Comparison of ENCODE assay signal across 8 cellular contexts in genomic region chr15:78263907-78264303, GRCh38. TPM values are rescaled to one million over a fixed set of nuclear protein-coding genes. Genes with fewer than 3 reads are reported as not detected.
DNase-seq lines count a peak whose midpoint lies in the region; ATAC-seq, FAIRE-seq and TF ChIP-seq lines count a peak whose summit lies in the region.

No MANE protein-coding gene starts in this region.

- POLR2A ChIA-PET in endothelial cell of umbilical vein (lab: Charles Lee), result interaction anchor here (0.6 kb wide), 1 partner anchor 148 kb away, joined by 3 read pairs; no protein-coding TSS in a partner anchor

- H3K9me3 ChIP-seq in CD4-positive, CD25-positive, alpha-beta regulatory T cell (ENCODE audit: control insufficient read depth in 2 of 2, low read length in 2 of 2), result no peaks in the 10 kb centered on the region
- no peaks in the 10 kb centered on the region for H3K9me3 ChIP-seq in RWPE2 (ENCODE audit: severe bottlenecking)
- no peaks in the 10 kb centered on the region for H3K9me3 ChIP-seq in endothelial cell of umbilical vein (replicated peaks; ENCODE audit: control insufficient read depth, insufficient read depth, low read length)
- H3K9me3 ChIP-seq in osteoblast (ENCODE audit: low read depth, low read length), result no peaks in the 10 kb centered on the region

- peak overlapping the region; percentile 70 for H3K27ac ChIP-seq in CD4-positive, CD25-positive, alpha-beta regulatory T cell (ENCODE audit: insufficient read depth, low read length, poor library complexity, severe bottlenecking)
- H3K27ac ChIP-seq in RWPE2 (ENCODE audit: poor library complexity, severe bottlenecking) (no peak overlapping the region), endothelial cell of umbilical vein (ENCODE audit: insufficient read depth, low read depth, low read length) (peak overlapping the region; percentile 41), osteoblast (ENCODE audit: low read depth, low read length) (no peak overlapping the region)

- FAIRE-seq in endothelial cell of umbilical vein (lab: Jason Lieb, UNC), result no peak

- H3K4me2 ChIP-seq in endothelial cell of umbilical vein (ENCODE audit: insufficient read depth, low read length) (no peak overlapping the region), osteoblast (ENCODE audit: insufficient read depth, low read length) (peak overlapping the region; percentile 67)

- CTCF ChIA-PET in endothelial cell of umbilical vein (lab: Charles Lee), result interaction anchor here (2.8 kb wide), 1 partner anchor 36 kb away, joined by 11 read pairs; the partner anchor contains the start of gene SKIC8

- no peak for DNase-seq in CD4-positive, CD25-positive, alpha-beta regulatory T cell
- DNase-seq in RWPE2 (ENCODE audit: low spot score) (no peak), endothelial cell of umbilical vein (ENCODE audit: low read depth, low spot score) (no peak), osteoblast (ENCODE audit: insufficient read length, low spot score, missing footprints) (no peak), AML-193 (lab: John Stamatoyannopoulos, UW) (no peak), NCI-H1417 (lab: John Stamatoyannopoulos, UW) (no peak), type B pancreatic cell (ENCODE audit: extremely low spot score, unreplicated experiment) (no peak)

- peaks cover 15 to 43% (median 35%) of the 10 kb centered on the region in 4 donors for H3K4me1 Mint-ChIP-seq in CD4-positive, CD25-positive, alpha-beta regulatory T cell
- H3K4me1 Mint-ChIP-seq in type B pancreatic cell (ENCODE audit: unreplicated experiment), result peaks cover 10% of the 10 kb centered on the region

- H3K27me3 Mint-ChIP-seq in CD4-positive, CD25-positive, alpha-beta regulatory T cell, result peaks cover 4% of the 10 kb centered on the region
- H3K27me3 Mint-ChIP-seq in type B pancreatic cell, result no peaks in the 10 kb centered on the region

- H3K79me2 ChIP-seq in endothelial cell of umbilical vein (ENCODE audit: control insufficient read depth, insufficient read depth, low read length), result peaks cover 19% of the 10 kb centered on the region
- H3K79me2 ChIP-seq in osteoblast (ENCODE audit: insufficient read depth, low read length), result no peaks in the 10 kb centered on the region

- H4K20me1 ChIP-seq in endothelial cell of umbilical vein (replicated peaks; ENCODE audit: control insufficient read depth, extremely low read depth, insufficient read depth, low read length) (no peaks in the 10 kb centered on the region), osteoblast (ENCODE audit: insufficient read depth, low read length) (no peaks in the 10 kb centered on the region)

- H3K9me3 Mint-ChIP-seq in CD4-positive, CD25-positive, alpha-beta regulatory T cell, result peaks cover 0 to 1% (median 0%) of the 10 kb centered on the region in 7 donors
- no peaks in the 10 kb centered on the region for H3K9me3 Mint-ChIP-seq in type B pancreatic cell

- no peaks in the 10 kb centered on the region for H3K27me3 ChIP-seq in CD4-positive, CD25-positive, alpha-beta regulatory T cell (ENCODE audit: control insufficient read depth, insufficient read depth, low read length)
- H3K27me3 ChIP-seq in RWPE2 (ENCODE audit: insufficient read depth, poor library complexity, severe bottlenecking) (no peaks in the 10 kb centered on the region), endothelial cell of umbilical vein (ENCODE audit: control insufficient read depth in 2 of 2, insufficient read depth in 2 of 2, low read length in 2 of 2) (no peaks in the 10 kb centered on the region), osteoblast (ENCODE audit: insufficient read depth, low read length) (no peaks in the 10 kb centered on the region)

- no peak for TF ChIP-seq POLR2A in endothelial cell of umbilical vein (IDR thresholded peaks at IDR 0.05; ENCODE audit: low read depth, low read length)

- peaks cover 20% of the 10 kb centered on the region for H3K4me1 ChIP-seq in CD4-positive, CD25-positive, alpha-beta regulatory T cell (ENCODE audit: control insufficient read depth, insufficient read depth, low read length, poor library complexity, severe bottlenecking)
- H3K4me1 ChIP-seq in RWPE2 (ENCODE audit: insufficient read depth, poor library complexity, severe bottlenecking), result peaks cover 11% of the 10 kb centered on the region
- H3K4me1 ChIP-seq in endothelial cell of umbilical vein (ENCODE audit: control insufficient read depth, extremely low read depth, insufficient read depth, low read length), result peaks cover 7% of the 10 kb centered on the region
- H3K4me1 ChIP-seq in osteoblast (ENCODE audit: insufficient read depth, low read length), result peaks cover 10% of the 10 kb centered on the region

- H3K27ac Mint-ChIP-seq in CD4-positive, CD25-positive, alpha-beta regulatory T cell, result peak overlapping the region in 2 of 3 donors; percentile 75 to 88
- no peak overlapping the region for H3K27ac Mint-ChIP-seq in type B pancreatic cell

- H3K9me1 ChIP-seq in endothelial cell of umbilical vein (replicated peaks; ENCODE audit: control insufficient read depth, extremely low read depth, insufficient read depth, low read length), result no peaks in the 10 kb centered on the region

- TF ChIP-seq CTCF in RWPE2 (IDR thresholded peaks at IDR 0.05; ENCODE audit: poor library complexity, severe bottlenecking) (no peak), endothelial cell of umbilical vein (IDR thresholded peaks at IDR 0.05; ENCODE audit: extremely low read depth in 1 of 2, insufficient read depth in 1 of 2, low read depth in 1 of 2, low read length in 2 of 2) (no peak), osteoblast (IDR thresholded peaks at IDR 0.05; ENCODE audit: extremely low read depth, low read depth, low read length) (no peak), type B pancreatic cell (conservative IDR thresholded peaks at IDR 0.05) (no peak)

- intact Hi-C loops in endothelial cell of umbilical vein (cut with micrococcal nuclease), result no loop called here

- peaks cover under 1% of the 10 kb centered on the region for H3K36me3 ChIP-seq in CD4-positive, CD25-positive, alpha-beta regulatory T cell (ENCODE audit: control insufficient read depth, insufficient read depth, low read length)
- H3K36me3 ChIP-seq in RWPE2 (ENCODE audit: low read depth) (no peaks in the 10 kb centered on the region), endothelial cell of umbilical vein (ENCODE audit: control insufficient read depth in 2 of 2, extremely low read depth in 1 of 2, insufficient read depth in 2 of 2, low read length in 2 of 2) (no peaks in the 10 kb centered on the region), osteoblast (ENCODE audit: insufficient read depth, low read length) (no peaks in the 10 kb centered on the region)

- H2AFZ ChIP-seq in endothelial cell of umbilical vein (ENCODE audit: low read depth, low read length) (peak overlapping the region; percentile 97), osteoblast (ENCODE audit: low read length) (peak overlapping the region; percentile 46)

- no peak for ATAC-seq in CD4-positive, CD25-positive, alpha-beta regulatory T cell (ENCODE audit: low read depth in 2 of 2)
- ATAC-seq in RWPE2 (ENCODE audit: low read depth) (no peak), GM18870 (IDR thresholded peaks at IDR 0.05; ENCODE audit: unreplicated experiment) (no peak)

- no peaks in the 10 kb centered on the region for H3K36me3 Mint-ChIP-seq in CD4-positive, CD25-positive, alpha-beta regulatory T cell
- H3K36me3 Mint-ChIP-seq in type B pancreatic cell, result no peaks in the 10 kb centered on the region

- peak overlapping the region; percentile 73 to 88 (median 81) for H3K4me3 Mint-ChIP-seq in CD4-positive, CD25-positive, alpha-beta regulatory T cell
- H3K4me3 Mint-ChIP-seq in type B pancreatic cell, result no peak overlapping the region

- BruUV-seq in endothelial cell of umbilical vein (replicated peaks; lab: Mats Ljungman, UMichigan), result TSS peak; percentile 25

- H3K4me3 ChIP-seq in CD4-positive, CD25-positive, alpha-beta regulatory T cell (ENCODE audit: low read depth, low read length), result no peak overlapping the region
- H3K4me3 ChIP-seq in RWPE2 (ENCODE audit: severe bottlenecking) (peak overlapping the region; percentile 31), endothelial cell of umbilical vein (replicated peaks in 1 of 3; ENCODE audit: insufficient read depth in 1 of 3, low read depth in 1 of 3, low read length in 3 of 3) (peak overlapping the region in 1 of 3 experiments; percentile 44), osteoblast (ENCODE audit: insufficient read depth, low read length) (peak overlapping the region; percentile 74)

- H3K9ac ChIP-seq in endothelial cell of umbilical vein (replicated peaks; ENCODE audit: extremely low read depth, insufficient read depth, low read length), result peak overlapping the region; percentile 49

- dilution Hi-C loops in endothelial cell of umbilical vein (cut with MboI; ENCODE audit: extremely low pct_ligation_motif_present, low sequenced_read_pairs), result no loop called here

RNA-seq across cellular contexts. Expression of gene DNAJA4, which starts 0.5 kb away (rescaled TPM):
- 33.2 TPM for total RNA-seq in CD4-positive, CD25-positive, alpha-beta regulatory T cell
- 10 to 100 TPM in 1 of 4 donors, 1 to 10 TPM in 3; 9.5 to 11.6 (median 9.9) TPM for polyA plus RNA-seq in CD4-positive, CD25-positive, alpha-beta regulatory T cell
- 20.2 and 21.3 TPM in 2 replicates for total RNA-seq in endothelial cell of umbilical vein
- 15.4 and 17.3 TPM in 2 replicates for polyA plus RNA-seq in endothelial cell of umbilical vein
- 13.4 and 14.1 TPM in 2 replicates for polyA plus RNA-seq in endothelial cell of umbilical vein (2011; cell fraction: cytosol; rRNA removed)
- 68.7 and 87.4 TPM in 2 replicates for polyA plus RNA-seq in endothelial cell of umbilical vein (2011; cell fraction: nucleus; rRNA removed)
- polyA plus RNA-seq in endothelial cell of umbilical vein (2012), result 19.1 and 23.7 TPM in 2 replicates
- polyA minus RNA-seq in endothelial cell of umbilical vein, result 19.5 and 20.5 TPM in 2 replicates
- 27.0 TPM for polyA minus RNA-seq in endothelial cell of umbilical vein (2011; cell fraction: cytosol; rRNA and poly(A)+ RNA removed)
- 18.5 and 21.6 TPM in 2 replicates for polyA minus RNA-seq in endothelial cell of umbilical vein (2011; cell fraction: nucleus; rRNA and poly(A)+ RNA removed)
- total RNA-seq in osteoblast, result 2.1 and 2.2 TPM in 2 replicates
- 0.10 and 15.0 TPM in 2 replicates for total RNA-seq in type B pancreatic cell (ENCODE audit: low replicate concordance)

RNA-seq across cellular contexts. Expression of gene ACSBG1, which starts 29.5 kb away (rescaled TPM):
- 0.25 TPM for total RNA-seq in CD4-positive, CD25-positive, alpha-beta regulatory T cell
- polyA plus RNA-seq in CD4-positive, CD25-positive, alpha-beta regulatory T cell, result under 1 TPM in 1 of 4 donors, not detected in 3; 0.06 TPM
- not detected in 2 replicates for total RNA-seq in endothelial cell of umbilical vein
- polyA plus RNA-seq in endothelial cell of umbilical vein, result not detected in 2 replicates
- not detected in 2 replicates for polyA plus RNA-seq in endothelial cell of umbilical vein (2011; cell fraction: cytosol; rRNA removed)
- not detected in 2 replicates for polyA plus RNA-seq in endothelial cell of umbilical vein (2011; cell fraction: nucleus; rRNA removed)
- polyA plus RNA-seq in endothelial cell of umbilical vein (2012), result not detected in 2 replicates
- polyA minus RNA-seq in endothelial cell of umbilical vein, result 0.42 TPM in 1 of 2 replicates, not detected in the other
- polyA minus RNA-seq in endothelial cell of umbilical vein (2011; cell fraction: cytosol; rRNA and poly(A)+ RNA removed), result 1.4 TPM
- not detected in 2 replicates for polyA minus RNA-seq in endothelial cell of umbilical vein (2011; cell fraction: nucleus; rRNA and poly(A)+ RNA removed)
- under 0.01 TPM in 2 replicates for total RNA-seq in osteoblast
- 0.71 TPM in 1 of 2 replicates, not detected in the other for total RNA-seq in type B pancreatic cell (ENCODE audit: low replicate concordance)

RNA-seq across cellular contexts. Expression of gene SKIC8, which starts 35.5 kb away (rescaled TPM):
- 25.0 TPM for total RNA-seq in CD4-positive, CD25-positive, alpha-beta regulatory T cell
- polyA plus RNA-seq in CD4-positive, CD25-positive, alpha-beta regulatory T cell, result 10 to 100 TPM; 86.2 to 97.4 (median 91.1) TPM
- total RNA-seq in endothelial cell of umbilical vein (49.0 and 49.7 TPM in 2 replicates), osteoblast (62.6 and 64.8 TPM in 2 replicates), type B pancreatic cell (ENCODE audit: low replicate concordance) (43.6 and 54.4 TPM in 2 replicates)
- 74.0 and 95.0 TPM in 2 replicates for polyA plus RNA-seq in endothelial cell of umbilical vein
- polyA plus RNA-seq in endothelial cell of umbilical vein (2011; cell fraction: cytosol; rRNA removed), result 86.5 and 99.7 TPM in 2 replicates
- polyA plus RNA-seq in endothelial cell of umbilical vein (2011; cell fraction: nucleus; rRNA removed), result 66.4 and 84.1 TPM in 2 replicates
- 54.4 and 66.1 TPM in 2 replicates for polyA plus RNA-seq in endothelial cell of umbilical vein (2012)
- polyA minus RNA-seq in endothelial cell of umbilical vein, result 48.1 and 54.5 TPM in 2 replicates
- polyA minus RNA-seq in endothelial cell of umbilical vein (2011; cell fraction: cytosol; rRNA and poly(A)+ RNA removed), result 55.4 TPM
- polyA minus RNA-seq in endothelial cell of umbilical vein (2011; cell fraction: nucleus; rRNA and poly(A)+ RNA removed), result 17.9 and 23.5 TPM in 2 replicates

Comparison
In these comparisons a context has a peak if more than half of its experiments do, and no peak if none do; other contexts are left out.
1. H3K27ac ChIP-seq: peak in CD4-positive, CD25-positive, alpha-beta regulatory T cell (single experiment) and endothelial cell of umbilical vein (single experiment); none in RWPE2 (single experiment) and osteoblast (single experiment).